ENCODE assay signal across 10 cellular contexts in the genomic region with DNA sequence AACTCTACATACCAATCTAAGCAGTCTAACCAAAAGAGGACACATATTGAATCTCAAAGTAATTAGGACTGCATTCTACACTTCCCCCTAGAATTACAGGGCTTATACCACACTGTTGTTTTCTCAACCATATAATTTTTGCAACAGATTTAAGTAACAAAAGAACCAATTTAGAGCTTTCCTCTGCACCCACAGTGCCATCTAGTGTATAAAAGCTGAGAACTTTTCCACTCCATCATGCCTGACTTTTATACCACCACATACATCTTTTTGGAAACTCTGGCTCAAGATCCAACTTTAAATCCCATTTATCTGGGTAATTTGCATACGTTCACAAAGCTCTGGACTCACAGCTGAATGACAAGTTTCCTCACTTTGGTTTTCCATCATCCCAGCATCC.
DNase-seq lines count a peak whose midpoint lies in the region; ATAC-seq, FAIRE-seq and TF ChIP-seq lines count a peak whose summit lies in the region.
"Had no signal": no experiment of that assay in that cellular context is flagged by ENCODE, and none has a peak within 500 bp of the region (broad histone marks: within the 10 kb centered on the region; RNA-seq: fewer than 3 reads in every experiment).

No MANE protein-coding gene starts in this region.

- TF ChIP-seq RAD21 in liver (IDR thresholded peaks at IDR 0.05), result peak; percentile 55 to 73

- H3K4me1 ChIP-seq in liver (ENCODE audit: control insufficient read depth in 4 of 4, insufficient read depth in 4 of 4, low read length in 3 of 4), result no peaks in the 10 kb centered on the region
- H3K4me1 ChIP-seq: SJCRH30 had no signal

- FAIRE-seq in D721Med (lab: Jason Lieb, UNC), result peak; percentile 90

- no peaks in the 10 kb centered on the region for H3K36me3 ChIP-seq in liver (ENCODE audit: control insufficient read depth in 4 of 4, insufficient read depth in 3 of 4, low read depth in 1 of 4, low read length in 3 of 4)
- H3K36me3 ChIP-seq: SJCRH30 had no signal

- no peak overlapping the region for H3K4me3 ChIP-seq in Jurkat, Clone E6-1 (ENCODE audit: low read length)
- H3K4me3 ChIP-seq in astrocyte of the cerebellum (ENCODE audit: low read depth, low read length) (no peak overlapping the region), liver (ENCODE audit: low read depth in 1 of 3, low read length in 3 of 3) (no peak overlapping the region)
- H3K4me3 ChIP-seq: lung, SJCRH30 had no signal

- H3K27ac ChIP-seq in liver (ENCODE audit: low read depth in 1 of 2, low read length in 2 of 2), result no peak overlapping the region
- H3K27ac ChIP-seq: SJCRH30 had no signal

- peak; percentile 21 for TF ChIP-seq CTCF in D721Med (IDR thresholded peaks at IDR 0.05; ENCODE audit: insufficient read depth, missing control alignments)
- TF ChIP-seq CTCF in astrocyte of the cerebellum (IDR thresholded peaks at IDR 0.05; ENCODE audit: low read depth, low read length, missing control alignments), result peak; percentile 54
- TF ChIP-seq CTCF in liver (IDR thresholded peaks at IDR 0.05; ENCODE audit: low read depth, low read length, missing input control), result peak; percentile 29

- no peak overlapping the region for H3K9ac ChIP-seq in liver (ENCODE audit: low read depth in 1 of 2, low read length in 2 of 2)

- WGBS in liver, result 33% methylated on average over 1 of the region's 1 CpG

- DNase-seq in D721Med (ENCODE audit: insufficient read length, low spot score), result no peak
- DNase-seq in Jurkat, Clone E6-1 (ENCODE audit: low read depth, low spot score), result peak; percentile 28
- peak; percentile 22 for DNase-seq in astrocyte of the cerebellum (ENCODE audit: low read depth)

- in situ Hi-C loops in astrocyte of the cerebellum (cut with HindIII; ENCODE audit: low sequenced_read_pairs), result loop anchor here (10.0 kb wide), 1 partner anchor 279 kb away; no protein-coding TSS in a partner anchor

- ATAC-seq in HG02610 (IDR thresholded peaks at IDR 0.05; ENCODE audit: unreplicated experiment) (no peak), GM18511 (IDR thresholded peaks at IDR 0.05; ENCODE audit: unreplicated experiment) (no peak), GM18498 (IDR thresholded peaks at IDR 0.05; ENCODE audit: unreplicated experiment) (no peak), GM19035 (IDR thresholded peaks at IDR 0.05; ENCODE audit: unreplicated experiment) (no peak)

- no peaks in the 10 kb centered on the region for H3K27me3 ChIP-seq in liver (ENCODE audit: control insufficient read depth in 4 of 4, insufficient read depth in 4 of 4, low read length in 3 of 4)
- H3K27me3 ChIP-seq: SJCRH30 had no signal

- no peaks in the 10 kb centered on the region for H3K9me3 ChIP-seq in liver (ENCODE audit: control insufficient read depth in 4 of 4, low read length in 3 of 4)
- H3K9me3 ChIP-seq: SJCRH30 had no signal

TF ChIP-seq in liver, 16 proteins besides CTCF, POLR2A, EP300 and RAD21:
- TF ChIP-seq YY1 (IDR thresholded peaks at IDR 0.05) (no peak), GABPA (IDR thresholded peaks at IDR 0.05 in 1 of 2, conservative IDR thresholded peaks at IDR 0.05 in 1 of 2) (no peak), HNF4G (IDR thresholded peaks at IDR 0.05) (no peak), RXRA (IDR thresholded peaks at IDR 0.05) (no peak), EGR1 (IDR thresholded peaks at IDR 0.05; ENCODE audit: low read depth in 2 of 2) (no peak), JUND (IDR thresholded peaks at IDR 0.05) (no peak), FOXA2 (IDR thresholded peaks at IDR 0.05) (no peak), HNF4A (conservative IDR thresholded peaks at IDR 0.05) (no peak), TAF1 (conservative IDR thresholded peaks at IDR 0.05) (no peak), SP1 (IDR thresholded peaks at IDR 0.05) (no peak), NR2F2 (IDR thresholded peaks at IDR 0.05) (no peak), FOXA1 (IDR thresholded peaks at IDR 0.05) (no peak)
- TF ChIP-seq, protein P1, sequence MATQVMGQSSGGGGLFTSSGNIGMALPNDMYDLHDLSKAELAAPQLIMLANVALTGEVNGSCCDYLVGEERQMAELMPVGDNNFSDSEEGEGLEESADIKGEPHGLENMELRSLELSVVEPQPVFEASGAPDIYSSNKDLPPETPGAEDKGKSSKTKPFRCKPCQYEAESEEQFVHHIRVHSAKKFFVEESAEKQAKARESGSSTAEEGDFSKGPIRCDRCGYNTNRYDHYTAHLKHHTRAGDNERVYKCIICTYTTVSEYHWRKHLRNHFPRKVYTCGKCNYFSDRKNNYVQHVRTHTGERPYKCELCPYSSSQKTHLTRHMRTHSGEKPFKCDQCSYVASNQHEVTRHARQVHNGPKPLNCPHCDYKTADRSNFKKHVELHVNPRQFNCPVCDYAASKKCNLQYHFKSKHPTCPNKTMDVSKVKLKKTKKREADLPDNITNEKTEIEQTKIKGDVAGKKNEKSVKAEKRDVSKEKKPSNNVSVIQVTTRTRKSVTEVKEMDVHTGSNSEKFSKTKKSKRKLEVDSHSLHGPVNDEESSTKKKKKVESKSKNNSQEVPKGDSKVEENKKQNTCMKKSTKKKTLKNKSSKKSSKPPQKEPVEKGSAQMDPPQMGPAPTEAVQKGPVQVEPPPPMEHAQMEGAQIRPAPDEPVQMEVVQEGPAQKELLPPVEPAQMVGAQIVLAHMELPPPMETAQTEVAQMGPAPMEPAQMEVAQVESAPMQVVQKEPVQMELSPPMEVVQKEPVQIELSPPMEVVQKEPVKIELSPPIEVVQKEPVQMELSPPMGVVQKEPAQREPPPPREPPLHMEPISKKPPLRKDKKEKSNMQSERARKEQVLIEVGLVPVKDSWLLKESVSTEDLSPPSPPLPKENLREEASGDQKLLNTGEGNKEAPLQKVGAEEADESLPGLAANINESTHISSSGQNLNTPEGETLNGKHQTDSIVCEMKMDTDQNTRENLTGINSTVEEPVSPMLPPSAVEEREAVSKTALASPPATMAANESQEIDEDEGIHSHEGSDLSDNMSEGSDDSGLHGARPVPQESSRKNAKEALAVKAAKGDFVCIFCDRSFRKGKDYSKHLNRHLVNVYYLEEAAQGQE (IDR thresholded peaks at IDR 0.05), result no peak
- TF ChIP-seq, protein P2, sequence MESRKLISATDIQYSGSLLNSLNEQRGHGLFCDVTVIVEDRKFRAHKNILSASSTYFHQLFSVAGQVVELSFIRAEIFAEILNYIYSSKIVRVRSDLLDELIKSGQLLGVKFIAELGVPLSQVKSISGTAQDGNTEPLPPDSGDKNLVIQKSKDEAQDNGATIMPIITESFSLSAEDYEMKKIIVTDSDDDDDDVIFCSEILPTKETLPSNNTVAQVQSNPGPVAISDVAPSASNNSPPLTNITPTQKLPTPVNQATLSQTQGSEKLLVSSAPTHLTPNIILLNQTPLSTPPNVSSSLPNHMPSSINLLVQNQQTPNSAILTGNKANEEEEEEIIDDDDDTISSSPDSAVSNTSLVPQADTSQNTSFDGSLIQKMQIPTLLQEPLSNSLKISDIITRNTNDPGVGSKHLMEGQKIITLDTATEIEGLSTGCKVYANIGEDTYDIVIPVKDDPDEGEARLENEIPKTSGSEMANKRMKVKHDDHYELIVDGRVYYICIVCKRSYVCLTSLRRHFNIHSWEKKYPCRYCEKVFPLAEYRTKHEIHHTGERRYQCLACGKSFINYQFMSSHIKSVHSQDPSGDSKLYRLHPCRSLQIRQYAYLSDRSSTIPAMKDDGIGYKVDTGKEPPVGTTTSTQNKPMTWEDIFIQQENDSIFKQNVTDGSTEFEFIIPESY (IDR thresholded peaks at IDR 0.05), result no peak
- TF ChIP-seq, protein P3, sequence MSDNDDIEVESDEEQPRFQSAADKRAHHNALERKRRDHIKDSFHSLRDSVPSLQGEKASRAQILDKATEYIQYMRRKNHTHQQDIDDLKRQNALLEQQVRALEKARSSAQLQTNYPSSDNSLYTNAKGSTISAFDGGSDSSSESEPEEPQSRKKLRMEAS (IDR thresholded peaks at IDR 0.05), result no peak
- TF ChIP-seq, protein P4, sequence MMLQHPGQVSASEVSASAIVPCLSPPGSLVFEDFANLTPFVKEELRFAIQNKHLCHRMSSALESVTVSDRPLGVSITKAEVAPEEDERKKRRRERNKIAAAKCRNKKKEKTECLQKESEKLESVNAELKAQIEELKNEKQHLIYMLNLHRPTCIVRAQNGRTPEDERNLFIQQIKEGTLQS (IDR thresholded peaks at IDR 0.05), result no peak
